Comparison of ENCODE assay signal across 1 cellular context in the genomic region with DNA sequence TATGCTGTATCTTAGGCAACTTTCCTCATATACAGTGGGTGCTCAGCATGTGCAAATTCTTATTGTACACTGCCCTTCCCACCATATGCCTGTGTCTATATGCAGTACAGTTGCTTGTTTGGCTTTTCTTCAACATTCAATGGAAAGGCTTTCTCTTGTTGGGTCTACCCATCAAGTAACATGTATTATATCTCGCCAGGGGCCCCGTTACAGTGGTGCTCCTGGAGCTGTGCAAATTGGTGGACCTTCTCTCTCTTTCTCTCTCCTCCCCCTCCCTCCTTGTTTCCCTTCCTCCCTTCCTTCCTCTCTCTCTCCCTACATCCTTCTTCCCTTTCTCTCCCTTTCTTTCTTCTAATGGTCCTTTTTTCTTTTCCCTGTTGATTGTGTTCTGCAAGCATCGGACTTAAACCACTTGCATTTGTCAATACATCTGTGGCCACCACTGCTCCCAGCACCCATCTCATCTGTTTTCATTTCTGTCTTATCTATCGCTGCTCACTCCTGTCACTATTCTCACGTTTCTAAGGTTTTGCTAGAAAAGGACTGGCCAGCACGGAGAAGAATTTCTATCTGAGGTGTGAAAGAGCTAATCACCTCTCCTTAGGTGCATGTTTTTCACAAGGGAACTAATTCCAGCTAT.
TF ChIP-seq lines count a peak whose summit lies in the region.

No MANE protein-coding gene starts in this region.

TF ChIP-seq in IMR-90, 13 proteins besides CTCF, POLR2A, EP300 and RAD21:
- TF ChIP-seq NFE2L2 (IDR thresholded peaks at IDR 0.05; ENCODE audit: low read depth, low read length) (no peak), FOS (IDR thresholded peaks at IDR 0.05; ENCODE audit: low read depth, low read length) (no peak), MAFK (IDR thresholded peaks at IDR 0.05; ENCODE audit: low read depth, low read length) (no peak), MXI1 (IDR thresholded peaks at IDR 0.05; ENCODE audit: borderline replicate concordance, low read depth, low read length) (no peak), RFX5 (IDR thresholded peaks at IDR 0.05; ENCODE audit: low read depth, low read length) (no peak), BHLHE40 (IDR thresholded peaks at IDR 0.05; ENCODE audit: low read depth, low read length) (no peak), MAZ (IDR thresholded peaks at IDR 0.05; ENCODE audit: borderline replicate concordance, low read depth, low read length) (no peak), RCOR1 (IDR thresholded peaks at IDR 0.05; ENCODE audit: insufficient replicate concordance, low read length) (no peak), SMC3 (IDR thresholded peaks at IDR 0.05; ENCODE audit: low read depth, low read length) (no peak)
- TF ChIP-seq, protein P1, sequence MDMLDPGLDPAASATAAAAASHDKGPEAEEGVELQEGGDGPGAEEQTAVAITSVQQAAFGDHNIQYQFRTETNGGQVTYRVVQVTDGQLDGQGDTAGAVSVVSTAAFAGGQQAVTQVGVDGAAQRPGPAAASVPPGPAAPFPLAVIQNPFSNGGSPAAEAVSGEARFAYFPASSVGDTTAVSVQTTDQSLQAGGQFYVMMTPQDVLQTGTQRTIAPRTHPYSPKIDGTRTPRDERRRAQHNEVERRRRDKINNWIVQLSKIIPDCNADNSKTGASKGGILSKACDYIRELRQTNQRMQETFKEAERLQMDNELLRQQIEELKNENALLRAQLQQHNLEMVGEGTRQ (IDR thresholded peaks at IDR 0.05; ENCODE audit: low read depth, low read length), result no peak
TF ChIP-seq in IMR-90: peak in this region for 0.
